28 cellular contexts compared by ENCODE assay signal in the genomic region with DNA sequence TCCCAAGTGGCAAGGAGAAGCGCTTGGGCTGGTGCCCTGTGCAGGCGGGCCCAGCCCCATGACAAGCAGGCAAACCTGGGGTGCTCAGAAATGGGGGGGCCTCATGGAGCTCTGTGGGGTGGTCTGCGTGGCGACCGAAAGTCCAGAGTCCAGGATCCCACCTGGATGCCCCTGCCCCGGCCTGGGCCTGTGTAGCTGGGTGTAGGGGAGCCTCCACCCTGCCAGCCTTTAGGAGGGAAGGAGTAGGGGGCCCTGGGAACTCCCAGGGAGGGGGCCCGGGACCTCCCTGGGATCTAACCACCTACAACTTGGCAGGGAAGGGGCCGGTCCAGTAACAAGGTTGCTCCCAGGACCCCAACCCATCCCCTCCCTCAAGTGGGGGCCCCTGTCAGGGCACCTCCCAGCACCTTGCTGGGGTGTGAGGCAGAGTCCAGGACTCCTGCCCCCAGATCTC. TPM values are rescaled to one million over a fixed set of nuclear protein-coding genes. Genes with fewer than 3 reads are reported as not detected.
"Had no signal": no experiment of that assay in that cellular context is flagged by ENCODE, and none has a peak within 500 bp of the region (broad histone marks: within the 10 kb centered on the region; RNA-seq: fewer than 3 reads in every experiment).

No MANE protein-coding gene starts in this region.

- H3K27me3 ChIP-seq: cardiac muscle cell, gastrocnemius medialis, thyroid gland, uterus had no signal

- H3K9me3 ChIP-seq: gastrocnemius medialis, thyroid gland, uterus had no signal

- H3K9ac ChIP-seq: parathyroid adenoma had no signal

- H3K4me3 ChIP-seq: cardiac muscle cell, gastrocnemius medialis, thyroid gland, uterus had no signal

- H3K36me3 ChIP-seq: cardiac muscle cell, gastrocnemius medialis, thyroid gland, uterus had no signal

- ATAC-seq: activated CD4-positive, alpha-beta T cell treated with anti-CD3 and anti-CD28 coated beads for 36 hours; activated T-helper 17 cell treated with anti-CD3 and anti-CD28 coated beads, Interleukin-2, amount 50 U/mL, for 72 hours; esophagus mucosa; gastrocnemius medialis; sciatic nerve; stimulated activated naive B cell treated with anti-CD40 and anti-IgM and Interleukin-4, amounts not matched to agents 10 μg/mL and 1 μg/mL and 100 μg/mL, for 72 hours had no signal

- DNase-seq: activated B cell treated with CpG ODN at 0.5 μM for 24 hours; activated CD4-positive, alpha-beta T cell treated with anti-CD3 and anti-CD28 coated beads for 36 hours; activated CD4-positive, alpha-beta T cell treated with anti-CD3 and anti-CD28 coated beads, Interleukin-2, amount 50 U/mL, for 4 hours; activated CD8-positive, alpha-beta memory T cell treated with anti-CD3 and anti-CD28 coated beads for 24 hours; activated CD8-positive, alpha-beta memory T cell treated with anti-CD3 and anti-CD28 coated beads, Interleukin-2, amount 50 U/mL, for 4 hours; activated naive CD4-positive, alpha-beta T cell; activated naive CD8-positive, alpha-beta T cell treated with anti-CD3 and anti-CD28 coated beads for 36 hours; activated T-cell treated with anti-CD3 and anti-CD28 coated beads, Interleukin-2, amount 50 U/mL, for 24 hours; dermis blood vessel endothelial cell; effector CD8-positive, alpha-beta T cell; gastrocnemius medialis; head of caudate nucleus; hypothalamus; nephron progenitor cell; nucleus accumbens; stimulated activated CD4-positive, alpha-beta T cell treated with anti-CD3 and anti-CD28 coated beads, Interleukin-2, amount 100 ng/mL, for 48 hours; stimulated activated CD8-positive, alpha-beta memory T cell treated with anti-CD3 and anti-CD28 coated beads, Interleukin-4, amount 100 ng/mL, for 48 hours; stimulated activated naive B cell treated with anti-CD40 and anti-IgM and Interleukin-4, amounts not matched to agents 10 μg/mL and 1 μg/mL and 100 μg/mL, for 72 hours; T1000; uterus had no signal

- H2AFZ ChIP-seq: parathyroid adenoma had no signal

- H3K27ac ChIP-seq: parathyroid adenoma had no signal

RNA-seq across cellular contexts. Expression of gene RBBP8NL, which starts 55.7 kb away (rescaled TPM):
- total RNA-seq: activated B cell treated with CpG ODN at 0.5 μM for 24 hours; activated CD4-positive, alpha-beta T cell treated with anti-CD3 and anti-CD28 coated beads for 36 hours; activated naive CD8-positive, alpha-beta T cell treated with anti-CD3 and anti-CD28 coated beads for 36 hours; activated T-helper 17 cell treated with anti-CD3 and anti-CD28 coated beads, Interleukin-2, amount 50 U/mL, for 72 hours; cardiac muscle cell; chondrocyte; dermis blood vessel endothelial cell; gastrocnemius medialis; mononuclear cell; sciatic nerve had no signal
